Comparison of ENCODE assay signal across 1 cellular context in the genomic region with DNA sequence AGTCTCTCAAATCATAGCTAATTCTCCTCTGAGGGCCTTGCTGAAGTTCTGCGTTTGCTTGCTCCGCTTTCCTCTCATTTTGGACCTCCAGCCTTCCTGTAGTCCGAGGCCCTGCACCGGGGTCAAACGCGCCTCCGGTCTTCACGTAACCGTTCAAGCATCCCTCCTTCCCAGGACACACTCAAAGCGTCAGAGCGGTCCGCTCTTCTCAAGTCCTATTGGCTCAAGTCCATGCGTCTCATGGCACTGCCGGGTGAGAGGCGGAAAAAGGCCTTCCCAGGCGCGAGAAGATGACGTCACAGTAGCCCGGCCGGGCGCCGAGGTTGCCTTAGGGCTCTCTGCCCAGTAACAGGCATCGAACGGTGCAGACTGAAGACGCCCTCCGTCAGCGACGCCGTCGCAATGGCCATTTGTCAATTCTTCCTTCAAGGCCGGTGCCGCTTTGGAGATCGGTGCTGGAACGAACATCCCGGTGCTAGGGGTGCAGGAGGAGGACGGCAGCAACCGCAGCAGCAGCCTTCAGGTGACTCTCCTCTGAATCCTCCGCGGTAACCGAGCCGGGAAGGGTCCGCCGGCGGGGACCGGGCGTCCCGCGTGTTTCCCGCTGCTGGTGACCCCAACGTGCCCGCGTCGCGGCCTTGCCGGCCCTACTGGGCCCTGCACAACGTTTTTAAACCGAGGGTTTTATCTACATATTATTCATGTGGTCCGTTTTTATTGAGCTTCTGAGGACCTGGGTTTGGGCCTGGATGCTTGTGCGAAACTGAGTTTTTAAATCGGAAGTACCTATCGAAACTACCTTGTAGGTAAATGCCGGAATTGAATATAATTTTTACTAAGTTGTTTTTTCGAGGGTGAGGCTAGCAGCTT.
TF ChIP-seq lines count a peak whose summit lies in the region.

A gene with protein sequence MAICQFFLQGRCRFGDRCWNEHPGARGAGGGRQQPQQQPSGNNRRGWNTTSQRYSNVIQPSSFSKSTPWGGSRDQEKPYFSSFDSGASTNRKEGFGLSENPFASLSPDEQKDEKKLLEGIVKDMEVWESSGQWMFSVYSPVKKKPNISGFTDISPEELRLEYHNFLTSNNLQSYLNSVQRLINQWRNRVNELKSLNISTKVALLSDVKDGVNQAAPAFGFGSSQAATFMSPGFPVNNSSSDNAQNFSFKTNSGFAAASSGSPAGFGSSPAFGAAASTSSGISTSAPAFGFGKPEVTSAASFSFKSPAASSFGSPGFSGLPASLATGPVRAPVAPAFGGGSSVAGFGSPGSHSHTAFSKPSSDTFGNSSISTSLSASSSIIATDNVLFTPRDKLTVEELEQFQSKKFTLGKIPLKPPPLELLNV (plus strand): TSS at position 365 of the 870 bp plus-strand sequence. CDS start 38 bp downstream, at position 403.

TF ChIP-seq in K562, 482 proteins besides CTCF, POLR2A, EP300 and RAD21 (continued from another document and continues in another):
- TF ChIP-seq, protein P1, sequence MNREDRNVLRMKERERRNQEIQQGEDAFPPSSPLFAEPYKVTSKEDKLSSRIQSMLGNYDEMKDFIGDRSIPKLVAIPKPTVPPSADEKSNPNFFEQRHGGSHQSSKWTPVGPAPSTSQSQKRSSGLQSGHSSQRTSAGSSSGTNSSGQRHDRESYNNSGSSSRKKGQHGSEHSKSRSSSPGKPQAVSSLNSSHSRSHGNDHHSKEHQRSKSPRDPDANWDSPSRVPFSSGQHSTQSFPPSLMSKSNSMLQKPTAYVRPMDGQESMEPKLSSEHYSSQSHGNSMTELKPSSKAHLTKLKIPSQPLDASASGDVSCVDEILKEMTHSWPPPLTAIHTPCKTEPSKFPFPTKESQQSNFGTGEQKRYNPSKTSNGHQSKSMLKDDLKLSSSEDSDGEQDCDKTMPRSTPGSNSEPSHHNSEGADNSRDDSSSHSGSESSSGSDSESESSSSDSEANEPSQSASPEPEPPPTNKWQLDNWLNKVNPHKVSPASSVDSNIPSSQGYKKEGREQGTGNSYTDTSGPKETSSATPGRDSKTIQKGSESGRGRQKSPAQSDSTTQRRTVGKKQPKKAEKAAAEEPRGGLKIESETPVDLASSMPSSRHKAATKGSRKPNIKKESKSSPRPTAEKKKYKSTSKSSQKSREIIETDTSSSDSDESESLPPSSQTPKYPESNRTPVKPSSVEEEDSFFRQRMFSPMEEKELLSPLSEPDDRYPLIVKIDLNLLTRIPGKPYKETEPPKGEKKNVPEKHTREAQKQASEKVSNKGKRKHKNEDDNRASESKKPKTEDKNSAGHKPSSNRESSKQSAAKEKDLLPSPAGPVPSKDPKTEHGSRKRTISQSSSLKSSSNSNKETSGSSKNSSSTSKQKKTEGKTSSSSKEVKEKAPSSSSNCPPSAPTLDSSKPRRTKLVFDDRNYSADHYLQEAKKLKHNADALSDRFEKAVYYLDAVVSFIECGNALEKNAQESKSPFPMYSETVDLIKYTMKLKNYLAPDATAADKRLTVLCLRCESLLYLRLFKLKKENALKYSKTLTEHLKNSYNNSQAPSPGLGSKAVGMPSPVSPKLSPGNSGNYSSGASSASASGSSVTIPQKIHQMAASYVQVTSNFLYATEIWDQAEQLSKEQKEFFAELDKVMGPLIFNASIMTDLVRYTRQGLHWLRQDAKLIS (CRISPR knock-in tag; IDR thresholded peaks at IDR 0.05): peak; percentile 91
- TF ChIP-seq CREB1 (IDR thresholded peaks at IDR 0.05) (peak; percentile 98), CREB1 (CRISPR knock-in tag; IDR thresholded peaks at IDR 0.05) (peak; percentile 99), C11orf30 (IDR thresholded peaks at IDR 0.05; ENCODE audit: low read depth) (peak; percentile 97), CREM (IDR thresholded peaks at IDR 0.05; ENCODE audit: low read depth) (peak; percentile 100), SIN3A (IDR thresholded peaks at IDR 0.05; ENCODE audit: borderline replicate concordance in 2 of 2, control insufficient read depth in 1 of 2, low read depth in 2 of 2, low read length in 2 of 2) (0 out of 4 replicates have a peak, but pooled peaks of 1 of the 2 experiments have one; percentile 42), MXI1 (IDR thresholded peaks at IDR 0.05; ENCODE audit: low read depth, low read length) (no peak; the same call in 1 of the 2 replicates), BRD4 (IDR thresholded peaks at IDR 0.05) (peak; percentile 72; the same call in 1 of the 2 replicates), ZNF347 (CRISPR knock-in tag; IDR thresholded peaks at IDR 0.05; ENCODE audit: low read depth) (no peak), DIDO1 (tag; IDR thresholded peaks at IDR 0.05; ENCODE audit: low read depth) (peak; percentile 62), KDM4B (IDR thresholded peaks at IDR 0.05; ENCODE audit: borderline replicate concordance in 2 of 2, low read depth in 1 of 2) (0 out of 4 replicates have a peak, but pooled peaks of 1 of the 2 experiments have one; percentile 79), NRF1 (conservative IDR thresholded peaks at IDR 0.05 in 1 of 2, IDR thresholded peaks at IDR 0.05 in 1 of 2) (peak; percentile 60 to 71), NEUROD1 (IDR thresholded peaks at IDR 0.05; ENCODE audit: borderline replicate concordance, low read depth, low read length, partially characterized antibody) (peak; percentile 12), RFX7 (CRISPR knock-in tag; IDR thresholded peaks at IDR 0.05) (no peak), ZBTB1 (CRISPR knock-in tag; IDR thresholded peaks at IDR 0.05; ENCODE audit: borderline replicate concordance, low read depth) (0 out of 2 replicates have a peak, but pooled peaks have one; percentile 72), BACH1 (tag; IDR thresholded peaks at IDR 0.05) (peak; percentile 66; the same call in 1 of the 2 replicates), E2F3 (CRISPR knock-in tag; IDR thresholded peaks at IDR 0.05) (peak; percentile 8; the same call in 1 of the 2 replicates), FOXM1 (IDR thresholded peaks at IDR 0.05; ENCODE audit: low read depth) (peak; percentile 83), FOXM1 (CRISPR knock-in tag; IDR thresholded peaks at IDR 0.05; ENCODE audit: low read depth) (peak; percentile 76; the same call in 1 of the 2 replicates), GABPA (tag; conservative IDR thresholded peaks at IDR 0.05; ENCODE audit: low read depth) (peak; percentile 64), NR2C1 (IDR thresholded peaks at IDR 0.05) (peak; percentile 90), NR2C1 (tag; IDR thresholded peaks at IDR 0.05) (peak; percentile 89), RBM17 (IDR thresholded peaks at IDR 0.05; ENCODE audit: borderline replicate concordance, low read depth, low read length) (no peak), TBP (optimal IDR thresholded peaks at IDR 0.05; ENCODE audit: low read depth, low read length) (peak; percentile 94), MEIS2 (IDR thresholded peaks at IDR 0.05; ENCODE audit: partially characterized antibody) (peak; percentile 81), RNF2 (IDR thresholded peaks at IDR 0.05) (peak; percentile 50), ZBTB17 (CRISPR knock-in tag; IDR thresholded peaks at IDR 0.05) (0 out of 2 replicates have a peak, but pooled peaks have one; percentile 57), ZNF586 (CRISPR knock-in tag; conservative IDR thresholded peaks at IDR 0.05) (no peak), TOE1 (IDR thresholded peaks at IDR 0.05; ENCODE audit: borderline replicate concordance) (peak; percentile 52; the same call in 1 of the 2 replicates), TOE1 (CRISPR knock-in tag; IDR thresholded peaks at IDR 0.05; ENCODE audit: borderline replicate concordance, low read depth) (no peak), FOXP1 (CRISPR knock-in tag; IDR thresholded peaks at IDR 0.05) (peak; percentile 64), PHF20 (IDR thresholded peaks at IDR 0.05; ENCODE audit: partially characterized antibody) (peak; percentile 92), CXXC5 (CRISPR knock-in tag; IDR thresholded peaks at IDR 0.05) (peak; percentile 89), ZNF77 (CRISPR knock-in tag; IDR thresholded peaks at IDR 0.05) (no peak)
- TF ChIP-seq, protein P2, sequence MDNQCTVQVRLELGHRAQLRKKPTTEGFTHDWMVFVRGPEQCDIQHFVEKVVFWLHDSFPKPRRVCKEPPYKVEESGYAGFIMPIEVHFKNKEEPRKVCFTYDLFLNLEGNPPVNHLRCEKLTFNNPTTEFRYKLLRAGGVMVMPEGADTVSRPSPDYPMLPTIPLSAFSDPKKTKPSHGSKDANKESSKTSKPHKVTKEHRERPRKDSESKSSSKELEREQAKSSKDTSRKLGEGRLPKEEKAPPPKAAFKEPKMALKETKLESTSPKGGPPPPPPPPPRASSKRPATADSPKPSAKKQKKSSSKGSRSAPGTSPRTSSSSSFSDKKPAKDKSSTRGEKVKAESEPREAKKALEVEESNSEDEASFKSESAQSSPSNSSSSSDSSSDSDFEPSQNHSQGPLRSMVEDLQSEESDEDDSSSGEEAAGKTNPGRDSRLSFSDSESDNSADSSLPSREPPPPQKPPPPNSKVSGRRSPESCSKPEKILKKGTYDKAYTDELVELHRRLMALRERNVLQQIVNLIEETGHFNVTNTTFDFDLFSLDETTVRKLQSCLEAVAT (IDR thresholded peaks at IDR 0.05): peak; percentile 65 to 87; a peak in 1 of 4 replicates
- TF ChIP-seq, protein P3, sequence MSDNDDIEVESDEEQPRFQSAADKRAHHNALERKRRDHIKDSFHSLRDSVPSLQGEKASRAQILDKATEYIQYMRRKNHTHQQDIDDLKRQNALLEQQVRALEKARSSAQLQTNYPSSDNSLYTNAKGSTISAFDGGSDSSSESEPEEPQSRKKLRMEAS (CRISPR knock-in tag; IDR thresholded peaks at IDR 0.05): peak; percentile 85
- TF ChIP-seq, protein P4, sequence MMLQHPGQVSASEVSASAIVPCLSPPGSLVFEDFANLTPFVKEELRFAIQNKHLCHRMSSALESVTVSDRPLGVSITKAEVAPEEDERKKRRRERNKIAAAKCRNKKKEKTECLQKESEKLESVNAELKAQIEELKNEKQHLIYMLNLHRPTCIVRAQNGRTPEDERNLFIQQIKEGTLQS (IDR thresholded peaks at IDR 0.05): peak; percentile 99
- TF ChIP-seq, protein P4 (CRISPR knock-in tag; conservative IDR thresholded peaks at IDR 0.05): no peak; the same call in 1 of the 2 replicates
- TF ChIP-seq, protein P5, sequence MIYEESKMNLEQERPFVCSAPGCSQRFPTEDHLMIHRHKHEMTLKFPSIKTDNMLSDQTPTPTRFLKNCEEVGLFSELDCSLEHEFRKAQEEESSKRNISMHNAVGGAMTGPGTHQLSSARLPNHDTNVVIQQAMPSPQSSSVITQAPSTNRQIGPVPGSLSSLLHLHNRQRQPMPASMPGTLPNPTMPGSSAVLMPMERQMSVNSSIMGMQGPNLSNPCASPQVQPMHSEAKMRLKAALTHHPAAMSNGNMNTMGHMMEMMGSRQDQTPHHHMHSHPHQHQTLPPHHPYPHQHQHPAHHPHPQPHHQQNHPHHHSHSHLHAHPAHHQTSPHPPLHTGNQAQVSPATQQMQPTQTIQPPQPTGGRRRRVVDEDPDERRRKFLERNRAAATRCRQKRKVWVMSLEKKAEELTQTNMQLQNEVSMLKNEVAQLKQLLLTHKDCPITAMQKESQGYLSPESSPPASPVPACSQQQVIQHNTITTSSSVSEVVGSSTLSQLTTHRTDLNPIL (CRISPR knock-in tag; IDR thresholded peaks at IDR 0.05): no peak
- TF ChIP-seq, protein P6, sequence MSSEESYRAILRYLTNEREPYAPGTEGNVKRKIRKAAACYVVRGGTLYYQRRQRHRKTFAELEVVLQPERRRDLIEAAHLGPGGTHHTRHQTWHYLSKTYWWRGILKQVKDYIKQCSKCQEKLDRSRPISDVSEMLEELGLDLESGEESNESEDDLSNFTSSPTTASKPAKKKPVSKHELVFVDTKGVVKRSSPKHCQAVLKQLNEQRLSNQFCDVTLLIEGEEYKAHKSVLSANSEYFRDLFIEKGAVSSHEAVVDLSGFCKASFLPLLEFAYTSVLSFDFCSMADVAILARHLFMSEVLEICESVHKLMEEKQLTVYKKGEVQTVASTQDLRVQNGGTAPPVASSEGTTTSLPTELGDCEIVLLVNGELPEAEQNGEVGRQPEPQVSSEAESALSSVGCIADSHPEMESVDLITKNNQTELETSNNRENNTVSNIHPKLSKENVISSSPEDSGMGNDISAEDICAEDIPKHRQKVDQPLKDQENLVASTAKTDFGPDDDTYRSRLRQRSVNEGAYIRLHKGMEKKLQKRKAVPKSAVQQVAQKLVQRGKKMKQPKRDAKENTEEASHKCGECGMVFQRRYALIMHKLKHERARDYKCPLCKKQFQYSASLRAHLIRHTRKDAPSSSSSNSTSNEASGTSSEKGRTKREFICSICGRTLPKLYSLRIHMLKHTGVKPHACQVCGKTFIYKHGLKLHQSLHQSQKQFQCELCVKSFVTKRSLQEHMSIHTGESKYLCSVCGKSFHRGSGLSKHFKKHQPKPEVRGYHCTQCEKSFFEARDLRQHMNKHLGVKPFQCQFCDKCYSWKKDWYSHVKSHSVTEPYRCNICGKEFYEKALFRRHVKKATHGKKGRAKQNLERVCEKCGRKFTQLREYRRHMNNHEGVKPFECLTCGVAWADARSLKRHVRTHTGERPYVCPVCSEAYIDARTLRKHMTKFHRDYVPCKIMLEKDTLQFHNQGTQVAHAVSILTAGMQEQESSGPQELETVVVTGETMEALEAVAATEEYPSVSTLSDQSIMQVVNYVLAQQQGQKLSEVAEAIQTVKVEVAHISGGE (CRISPR knock-in tag; IDR thresholded peaks at IDR 0.05): peak in 1 of 3 experiments; percentile 56; a peak in 2 of 6 replicates
- TF ChIP-seq, protein P7, sequence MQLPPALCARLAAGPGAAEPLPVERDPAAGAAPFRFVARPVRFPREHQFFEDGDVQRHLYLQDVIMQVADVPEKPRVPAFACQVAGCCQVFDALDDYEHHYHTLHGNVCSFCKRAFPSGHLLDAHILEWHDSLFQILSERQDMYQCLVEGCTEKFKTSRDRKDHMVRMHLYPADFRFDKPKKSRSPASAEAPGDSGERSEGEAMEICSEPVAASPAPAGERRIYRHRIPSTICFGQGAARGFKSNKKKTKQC (CRISPR knock-in tag; IDR thresholded peaks at IDR 0.05): peak; percentile 73; the same call in 1 of the 2 replicates
- TF ChIP-seq, protein P8, sequence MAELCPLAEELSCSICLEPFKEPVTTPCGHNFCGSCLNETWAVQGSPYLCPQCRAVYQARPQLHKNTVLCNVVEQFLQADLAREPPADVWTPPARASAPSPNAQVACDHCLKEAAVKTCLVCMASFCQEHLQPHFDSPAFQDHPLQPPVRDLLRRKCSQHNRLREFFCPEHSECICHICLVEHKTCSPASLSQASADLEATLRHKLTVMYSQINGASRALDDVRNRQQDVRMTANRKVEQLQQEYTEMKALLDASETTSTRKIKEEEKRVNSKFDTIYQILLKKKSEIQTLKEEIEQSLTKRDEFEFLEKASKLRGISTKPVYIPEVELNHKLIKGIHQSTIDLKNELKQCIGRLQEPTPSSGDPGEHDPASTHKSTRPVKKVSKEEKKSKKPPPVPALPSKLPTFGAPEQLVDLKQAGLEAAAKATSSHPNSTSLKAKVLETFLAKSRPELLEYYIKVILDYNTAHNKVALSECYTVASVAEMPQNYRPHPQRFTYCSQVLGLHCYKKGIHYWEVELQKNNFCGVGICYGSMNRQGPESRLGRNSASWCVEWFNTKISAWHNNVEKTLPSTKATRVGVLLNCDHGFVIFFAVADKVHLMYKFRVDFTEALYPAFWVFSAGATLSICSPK (IDR thresholded peaks at IDR 0.05; ENCODE audit: borderline replicate concordance): no peak
- TF ChIP-seq, protein P9, sequence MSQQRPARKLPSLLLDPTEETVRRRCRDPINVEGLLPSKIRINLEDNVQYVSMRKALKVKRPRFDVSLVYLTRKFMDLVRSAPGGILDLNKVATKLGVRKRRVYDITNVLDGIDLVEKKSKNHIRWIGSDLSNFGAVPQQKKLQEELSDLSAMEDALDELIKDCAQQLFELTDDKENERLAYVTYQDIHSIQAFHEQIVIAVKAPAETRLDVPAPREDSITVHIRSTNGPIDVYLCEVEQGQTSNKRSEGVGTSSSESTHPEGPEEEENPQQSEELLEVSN (IDR thresholded peaks at IDR 0.05; ENCODE audit: borderline replicate concordance in 1 of 2, extremely low read depth in 1 of 2, insufficient read depth in 1 of 2, insufficient read length in 1 of 2, low read depth in 1 of 2, low read length in 1 of 2, poor library complexity in 1 of 2, severe bottlenecking in 1 of 2): peak; percentile 80 to 87
